ENCODE assay signal across 29 cellular contexts in genomic region chr4:7131498-7132031, GRCh38.
"Had no signal": no experiment of that assay in that cellular context is flagged by ENCODE, and none has a peak within 500 bp of the region (broad histone marks: within the 10 kb centered on the region; RNA-seq: fewer than 3 reads in every experiment).

No MANE protein-coding gene starts in this region.

- H3K27ac ChIP-seq: adrenal gland, body of pancreas, esophagus muscularis mucosa, foreskin keratinocyte, gastrocnemius medialis, heart left ventricle had no signal

- H3K4me1 Mint-ChIP-seq: activated CD4-positive, alpha-beta T cell treated with anti-CD3 and anti-CD28 coated beads for 36 hours; activated CD4-positive, alpha-beta T cell treated with anti-CD3 and anti-CD28 coated beads, Interleukin-2, amount 10 ng/mL, durations not matched to agents 24 days and 14 days; activated naive CD4-positive, alpha-beta T cell treated with anti-CD3 and anti-CD28 coated beads, Interleukin-2, amount 50 U/mL, for 24 hours; activated naive CD8-positive, alpha-beta T cell treated with anti-CD3 and anti-CD28 coated beads, Interleukin-2, amount 50 U/mL, for 24 hours; activated T-helper 17 cell treated with anti-CD3 and anti-CD28 coated beads, Interleukin-2, amount 50 U/mL, for 72 hours had no signal

- H3K4me3 Mint-ChIP-seq: activated CD4-positive, alpha-beta memory T cell treated with anti-CD3 and anti-CD28 coated beads, Interleukin-2, amount 10 ng/mL, durations not matched to agents 7 days and 5 days; activated CD4-positive, alpha-beta T cell treated with anti-CD3 and anti-CD28 coated beads for 36 hours; activated CD4-positive, alpha-beta T cell treated with anti-CD3 and anti-CD28 coated beads, Interleukin-2, amount 10 ng/mL, durations not matched to agents 24 days and 14 days; activated naive CD4-positive, alpha-beta T cell treated with anti-CD3 and anti-CD28 coated beads, Interleukin-2, amount 50 U/mL, for 24 hours; activated naive CD8-positive, alpha-beta T cell treated with anti-CD3 and anti-CD28 coated beads for 36 hours; activated naive CD8-positive, alpha-beta T cell treated with anti-CD3 and anti-CD28 coated beads, Interleukin-2, amount 50 U/mL, for 24 hours; activated T-cell treated with anti-CD3 and anti-CD28 coated beads, Interleukin-2, amount 50 U/mL, for 4 hours; activated T-helper 17 cell treated with anti-CD3 and anti-CD28 coated beads, Interleukin-2, amount 50 U/mL, for 72 hours; effector memory CD8-positive, alpha-beta T cell had no signal

- H3K9me3 ChIP-seq: adrenal gland, body of pancreas, esophagus muscularis mucosa, gastrocnemius medialis had no signal

- H3K4me1 ChIP-seq: adrenal gland, body of pancreas, foreskin keratinocyte, gastrocnemius medialis had no signal

- H3K4me3 ChIP-seq: adrenal gland, body of pancreas, esophagus muscularis mucosa, gastrocnemius medialis, heart left ventricle had no signal

- ATAC-seq: activated naive CD8-positive, alpha-beta T cell treated with anti-CD3 and anti-CD28 coated beads, Interleukin-2, amount 50 U/mL, for 24 hours; activated T-cell treated with anti-CD3 and anti-CD28 coated beads, Interleukin-2, amount 50 U/mL, for 4 hours; activated T-helper 17 cell treated with anti-CD3 and anti-CD28 coated beads, Interleukin-2, amount 50 U/mL, for 72 hours; body of pancreas; effector memory CD8-positive, alpha-beta T cell; foreskin keratinocyte; gastrocnemius medialis; heart left ventricle had no signal

- H3K36me3 ChIP-seq: adrenal gland, esophagus muscularis mucosa, gastrocnemius medialis, heart left ventricle had no signal

- H3K27me3 Mint-ChIP-seq: activated CD4-positive, alpha-beta memory T cell treated with anti-CD3 and anti-CD28 coated beads, Interleukin-2, amount 10 ng/mL, durations not matched to agents 7 days and 5 days; activated CD4-positive, alpha-beta T cell treated with anti-CD3 and anti-CD28 coated beads, Interleukin-2, amount 10 ng/mL, durations not matched to agents 24 days and 14 days; activated naive CD8-positive, alpha-beta T cell treated with anti-CD3 and anti-CD28 coated beads for 36 hours; activated naive CD8-positive, alpha-beta T cell treated with anti-CD3 and anti-CD28 coated beads, Interleukin-2, amount 50 U/mL, for 24 hours; activated T-helper 17 cell treated with anti-CD3 and anti-CD28 coated beads, Interleukin-2, amount 50 U/mL, for 72 hours had no signal

- DNase-seq: activated CD4-positive, alpha-beta memory T cell treated with anti-CD3 and anti-CD28 coated beads, Interleukin-2, amount 10 ng/mL, durations not matched to agents 7 days and 5 days; activated CD4-positive, alpha-beta T cell treated with anti-CD3 and anti-CD28 coated beads for 36 hours; activated CD4-positive, alpha-beta T cell treated with anti-CD3 and anti-CD28 coated beads, Interleukin-2, amount 10 ng/mL, durations not matched to agents 24 days and 14 days; activated CD4-positive, alpha-beta T cell treated with anti-CD3 and anti-CD28 coated beads, Interleukin-2, amount 50 U/mL, for 4 hours; activated CD4-positive, CD25-positive, alpha-beta regulatory T cell; activated CD4-positive, CD25-positive, alpha-beta regulatory T cell treated with anti-CD3 and anti-CD28 coated beads, Interleukin-2, amount 50 U/mL, for 72 hours; activated effector memory CD4-positive, alpha-beta T cell treated with Interleukin-2 at 50 U/mL for 16 hours; activated gamma-delta T cell treated with Interleukin-2 at 50 U/mL for 16 hours; activated naive CD4-positive, alpha-beta T cell treated with Interleukin-2 at 50 U/mL for 16 hours; activated naive CD8-positive, alpha-beta T cell treated with anti-CD3 and anti-CD28 coated beads for 36 hours; activated naive CD8-positive, alpha-beta T cell treated with anti-CD3 and anti-CD28 coated beads, Interleukin-2, amount 50 U/mL, for 24 hours; activated T-cell treated with anti-CD3 and anti-CD28 coated beads, Interleukin-2, amount 50 U/mL, for 4 hours; adrenal gland; amygdala; aorta; body of pancreas; caudate nucleus; cortex of kidney; dermis blood vessel endothelial cell; effector CD4-positive, alpha-beta T cell; effector memory CD8-positive, alpha-beta T cell; foreskin keratinocyte; gastrocnemius medialis; glutamatergic neuron had no signal

- FAIRE-seq: colon had no signal

- H3K27ac Mint-ChIP-seq: activated CD4-positive, alpha-beta memory T cell treated with anti-CD3 and anti-CD28 coated beads, Interleukin-2, amount 10 ng/mL, durations not matched to agents 7 days and 5 days; activated CD4-positive, alpha-beta T cell treated with anti-CD3 and anti-CD28 coated beads for 36 hours; activated CD4-positive, alpha-beta T cell treated with anti-CD3 and anti-CD28 coated beads, Interleukin-2, amount 10 ng/mL, durations not matched to agents 24 days and 14 days; activated naive CD4-positive, alpha-beta T cell treated with anti-CD3 and anti-CD28 coated beads, Interleukin-2, amount 50 U/mL, for 24 hours; activated naive CD8-positive, alpha-beta T cell treated with anti-CD3 and anti-CD28 coated beads for 36 hours; activated naive CD8-positive, alpha-beta T cell treated with anti-CD3 and anti-CD28 coated beads, Interleukin-2, amount 50 U/mL, for 24 hours; activated T-helper 17 cell treated with anti-CD3 and anti-CD28 coated beads, Interleukin-2, amount 50 U/mL, for 72 hours; effector memory CD8-positive, alpha-beta T cell had no signal

- H3K27me3 ChIP-seq: adrenal gland, body of pancreas, esophagus muscularis mucosa, gastrocnemius medialis, heart left ventricle had no signal

- H3K36me3 Mint-ChIP-seq: activated naive CD4-positive, alpha-beta T cell treated with anti-CD3 and anti-CD28 coated beads, Interleukin-2, amount 50 U/mL, for 24 hours; activated naive CD8-positive, alpha-beta T cell treated with anti-CD3 and anti-CD28 coated beads for 36 hours had no signal

- H3K9me3 Mint-ChIP-seq: activated naive CD4-positive, alpha-beta T cell treated with anti-CD3 and anti-CD28 coated beads, Interleukin-2, amount 50 U/mL, for 24 hours had no signal
